Comparison of ENCODE assay signal across 8 cellular contexts in the genomic region with DNA sequence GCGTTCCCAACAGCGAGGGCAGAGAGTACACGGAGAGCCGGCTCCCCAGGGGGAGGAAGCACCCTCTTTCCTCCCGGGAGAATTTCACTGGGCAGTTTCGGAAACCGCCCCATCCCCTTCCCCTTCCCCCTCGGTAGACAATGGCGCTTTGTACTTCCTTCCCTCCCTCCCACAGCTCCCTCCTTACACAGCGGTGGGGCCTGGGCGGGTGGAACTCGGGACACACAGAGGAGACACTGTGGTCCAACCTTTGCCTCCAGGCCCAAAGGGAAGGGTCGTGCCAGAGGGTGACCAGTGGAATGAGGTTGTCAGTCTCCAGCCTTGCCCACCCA. TPM values are rescaled to one million over a fixed set of nuclear protein-coding genes. Genes with fewer than 3 reads are reported as not detected.
DNase-seq lines count a peak whose midpoint lies in the region; ATAC-seq and TF ChIP-seq lines count a peak whose summit lies in the region.

No MANE protein-coding gene starts in this region.

- DNase-seq in GM13977 (ENCODE audit: low spot score): no peak
- DNase-seq in WTC11 (ENCODE audit: low spot score): peak; percentile 39
- peak; percentile 76 for DNase-seq in Right ventricle myocardium superior
- peak in 8 of 10 donors; percentile 58 to 95 (median 76) for DNase-seq in posterior cingulate gyrus
- no peak for DNase-seq in NCI-H510A (lab: John Stamatoyannopoulos, UW)
- DNase-seq in NCI-H1105 (lab: John Stamatoyannopoulos, UW): no peak
- no peak for DNase-seq in G401 (ENCODE audit: low spot score)

- ATAC-seq in WTC11 (no peak), Right ventricle myocardium superior (ENCODE audit: poor library complexity) (peak; percentile 1), HG03571 (IDR thresholded peaks at IDR 0.05; ENCODE audit: unreplicated experiment) (no peak)

- H3K4me3 Mint-ChIP-seq in WTC11: peak overlapping the region; percentile 69

- POLR2A ChIA-PET in WTC11 (lab: Charles Lee): interaction anchor here (1.0 to 4.2 kb wide), 8 partner anchors 12 to 195 kb away, joined by 3 to 43 read pairs (median 4); partner anchors contain the start of genes MORC2, SELENOM and TUG1

- intact Hi-C loops in Right ventricle myocardium superior (cut with DNase I): loop anchor here (5.0 kb wide), 1 partner anchor 67 kb away; no protein-coding TSS in a partner anchor
- intact Hi-C loops in posterior cingulate gyrus (cut with DNase I): loop anchor here (2.0 to 10.0 kb wide), 3 partner anchors 117 to 149 kb away; partner anchors contain the start of genes MORC2 and TUG1

- in situ Hi-C loops in GM13977 (cut with MboI; ENCODE audit: low pct_unique_long_range_greater_than_20kb, low sequenced_read_pairs, unreplicated experiment): loop anchor here (10.0 kb wide), 1 partner anchor 321 kb away; no protein-coding TSS in a partner anchor
- in situ Hi-C loops in G401 (cut with HindIII; ENCODE audit: low sequenced_read_pairs): no loop called here

- no peaks in the 10 kb centered on the region for H3K9me3 Mint-ChIP-seq in WTC11

- H3K27me3 Mint-ChIP-seq in WTC11 (ENCODE audit: low read depth): peaks cover 11% of the 10 kb centered on the region

- TF ChIP-seq CTCF in GM13977 (IDR thresholded peaks at IDR 0.05; ENCODE audit: extremely low read depth, insufficient read depth, missing control alignments) (peak; percentile 4), WTC11 (IDR thresholded peaks at IDR 0.05) (no peak; the same call in none of the 2 replicates)

- no peak overlapping the region for H3K27ac Mint-ChIP-seq in WTC11

- CTCF ChIA-PET in WTC11 (lab: Charles Lee): interaction anchor here (0.5 to 21.8 kb wide), 30 partner anchors 10 to 479 kb away, joined by 3 to 363 read pairs (median 4); partner anchors contain the start of genes INPP5J, MORC2, PLA2G3 and SELENOM

- no peaks in the 10 kb centered on the region for H3K36me3 Mint-ChIP-seq in WTC11

- peaks cover 32% of the 10 kb centered on the region for H3K4me1 Mint-ChIP-seq in WTC11

TF ChIP-seq in WTC11, 78 proteins besides CTCF, POLR2A, EP300 and RAD21:
- TF ChIP-seq NFATC4 (CRISPR knock-in tag; IDR thresholded peaks at IDR 0.05): no peak
TF ChIP-seq in WTC11: peak in this region for 0.

RNA-seq across cellular contexts. Expression of gene SMTN, which starts 4.3 kb away (rescaled TPM):
- total RNA-seq in WTC11 (2021) (28.1 to 34.5 TPM (median 32.8 TPM) in 3 replicates), Right ventricle myocardium superior (256 TPM)
- total RNA-seq in G401 (2014; rRNA removed; shearing (Covaris generic)): 27.9 and 38.9 TPM in 2 replicates

RNA-seq across cellular contexts. Expression of gene SELENOM, which starts 21.9 kb away (rescaled TPM):
- total RNA-seq in WTC11 (2021): 16.3 to 24.6 TPM (median 22.6 TPM) in 3 replicates
- total RNA-seq in Right ventricle myocardium superior: 43.4 TPM
- 55.1 and 115 TPM in 2 replicates for total RNA-seq in G401 (2014; rRNA removed; shearing (Covaris generic))

RNA-seq across cellular contexts. Expression of gene INPP5J, which starts 37.3 kb away (rescaled TPM):
- total RNA-seq in WTC11 (2021): 6.2 to 9.0 TPM (median 7.7 TPM) in 3 replicates
- total RNA-seq in Right ventricle myocardium superior: 15.4 TPM
- total RNA-seq in G401 (2014; rRNA removed; shearing (Covaris generic)): 0.74 and 3.0 TPM in 2 replicates

RNA-seq across cellular contexts. Expression of gene PLA2G3, which starts 54.8 kb away (rescaled TPM):
- 14.7 to 18.3 TPM (median 15.1 TPM) in 3 replicates for total RNA-seq in WTC11 (2021)
- not detected for total RNA-seq in Right ventricle myocardium superior
- 4.4 and 4.9 TPM in 2 replicates for total RNA-seq in G401 (2014; rRNA removed; shearing (Covaris generic))

Comparison
In these comparisons a context has a peak if more than half of its experiments do, and no peak if none do; other contexts are left out.
1. DNase-seq: peak in WTC11 (single experiment), Right ventricle myocardium superior (single experiment) and posterior cingulate gyrus (8 of 10); none in GM13977 (single experiment), NCI-H510A (single experiment), NCI-H1105 (single experiment) and G401 (single experiment).